Comparison of ENCODE assay signal across 1 cellular context in the genomic region with DNA sequence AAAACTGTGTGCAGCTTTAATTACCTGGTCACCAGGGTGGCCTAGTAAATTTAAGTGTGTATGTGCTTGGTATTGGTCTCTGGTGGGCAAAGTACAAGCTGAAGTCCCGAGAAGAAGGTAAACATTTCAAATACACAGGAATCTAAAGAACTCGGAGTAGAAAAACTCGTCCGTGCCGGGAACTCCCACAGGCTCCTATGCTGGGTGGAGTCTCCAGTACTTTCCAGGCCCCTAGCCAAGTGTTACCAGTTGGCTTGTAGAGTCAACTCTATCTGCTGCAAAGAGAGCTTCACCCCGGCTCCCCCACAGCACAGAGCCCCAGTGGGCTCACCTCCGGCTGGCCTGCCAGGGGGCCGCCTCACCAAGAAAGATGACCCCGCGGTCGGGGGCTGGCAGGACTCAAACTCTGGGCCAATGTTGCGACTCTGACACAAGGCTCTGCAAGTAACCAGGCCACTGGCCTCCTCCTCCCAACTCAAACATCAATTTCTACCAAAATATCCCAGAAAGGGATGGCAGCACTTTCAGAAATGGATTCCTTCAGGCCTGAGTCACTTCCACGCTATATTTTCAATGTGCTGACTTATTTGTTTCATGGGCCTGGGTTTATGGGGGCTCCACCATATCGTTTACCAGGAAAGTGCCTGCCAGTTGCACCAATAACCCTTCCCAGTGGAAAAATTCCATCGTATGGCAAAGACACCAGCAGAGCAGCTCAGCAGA.
TF ChIP-seq lines count a peak whose summit lies in the region.

No MANE protein-coding gene starts in this region.

TF ChIP-seq in GM23338, 12 proteins besides CTCF, POLR2A, EP300 and RAD21 (continued from another document):
- TF ChIP-seq, protein P1, sequence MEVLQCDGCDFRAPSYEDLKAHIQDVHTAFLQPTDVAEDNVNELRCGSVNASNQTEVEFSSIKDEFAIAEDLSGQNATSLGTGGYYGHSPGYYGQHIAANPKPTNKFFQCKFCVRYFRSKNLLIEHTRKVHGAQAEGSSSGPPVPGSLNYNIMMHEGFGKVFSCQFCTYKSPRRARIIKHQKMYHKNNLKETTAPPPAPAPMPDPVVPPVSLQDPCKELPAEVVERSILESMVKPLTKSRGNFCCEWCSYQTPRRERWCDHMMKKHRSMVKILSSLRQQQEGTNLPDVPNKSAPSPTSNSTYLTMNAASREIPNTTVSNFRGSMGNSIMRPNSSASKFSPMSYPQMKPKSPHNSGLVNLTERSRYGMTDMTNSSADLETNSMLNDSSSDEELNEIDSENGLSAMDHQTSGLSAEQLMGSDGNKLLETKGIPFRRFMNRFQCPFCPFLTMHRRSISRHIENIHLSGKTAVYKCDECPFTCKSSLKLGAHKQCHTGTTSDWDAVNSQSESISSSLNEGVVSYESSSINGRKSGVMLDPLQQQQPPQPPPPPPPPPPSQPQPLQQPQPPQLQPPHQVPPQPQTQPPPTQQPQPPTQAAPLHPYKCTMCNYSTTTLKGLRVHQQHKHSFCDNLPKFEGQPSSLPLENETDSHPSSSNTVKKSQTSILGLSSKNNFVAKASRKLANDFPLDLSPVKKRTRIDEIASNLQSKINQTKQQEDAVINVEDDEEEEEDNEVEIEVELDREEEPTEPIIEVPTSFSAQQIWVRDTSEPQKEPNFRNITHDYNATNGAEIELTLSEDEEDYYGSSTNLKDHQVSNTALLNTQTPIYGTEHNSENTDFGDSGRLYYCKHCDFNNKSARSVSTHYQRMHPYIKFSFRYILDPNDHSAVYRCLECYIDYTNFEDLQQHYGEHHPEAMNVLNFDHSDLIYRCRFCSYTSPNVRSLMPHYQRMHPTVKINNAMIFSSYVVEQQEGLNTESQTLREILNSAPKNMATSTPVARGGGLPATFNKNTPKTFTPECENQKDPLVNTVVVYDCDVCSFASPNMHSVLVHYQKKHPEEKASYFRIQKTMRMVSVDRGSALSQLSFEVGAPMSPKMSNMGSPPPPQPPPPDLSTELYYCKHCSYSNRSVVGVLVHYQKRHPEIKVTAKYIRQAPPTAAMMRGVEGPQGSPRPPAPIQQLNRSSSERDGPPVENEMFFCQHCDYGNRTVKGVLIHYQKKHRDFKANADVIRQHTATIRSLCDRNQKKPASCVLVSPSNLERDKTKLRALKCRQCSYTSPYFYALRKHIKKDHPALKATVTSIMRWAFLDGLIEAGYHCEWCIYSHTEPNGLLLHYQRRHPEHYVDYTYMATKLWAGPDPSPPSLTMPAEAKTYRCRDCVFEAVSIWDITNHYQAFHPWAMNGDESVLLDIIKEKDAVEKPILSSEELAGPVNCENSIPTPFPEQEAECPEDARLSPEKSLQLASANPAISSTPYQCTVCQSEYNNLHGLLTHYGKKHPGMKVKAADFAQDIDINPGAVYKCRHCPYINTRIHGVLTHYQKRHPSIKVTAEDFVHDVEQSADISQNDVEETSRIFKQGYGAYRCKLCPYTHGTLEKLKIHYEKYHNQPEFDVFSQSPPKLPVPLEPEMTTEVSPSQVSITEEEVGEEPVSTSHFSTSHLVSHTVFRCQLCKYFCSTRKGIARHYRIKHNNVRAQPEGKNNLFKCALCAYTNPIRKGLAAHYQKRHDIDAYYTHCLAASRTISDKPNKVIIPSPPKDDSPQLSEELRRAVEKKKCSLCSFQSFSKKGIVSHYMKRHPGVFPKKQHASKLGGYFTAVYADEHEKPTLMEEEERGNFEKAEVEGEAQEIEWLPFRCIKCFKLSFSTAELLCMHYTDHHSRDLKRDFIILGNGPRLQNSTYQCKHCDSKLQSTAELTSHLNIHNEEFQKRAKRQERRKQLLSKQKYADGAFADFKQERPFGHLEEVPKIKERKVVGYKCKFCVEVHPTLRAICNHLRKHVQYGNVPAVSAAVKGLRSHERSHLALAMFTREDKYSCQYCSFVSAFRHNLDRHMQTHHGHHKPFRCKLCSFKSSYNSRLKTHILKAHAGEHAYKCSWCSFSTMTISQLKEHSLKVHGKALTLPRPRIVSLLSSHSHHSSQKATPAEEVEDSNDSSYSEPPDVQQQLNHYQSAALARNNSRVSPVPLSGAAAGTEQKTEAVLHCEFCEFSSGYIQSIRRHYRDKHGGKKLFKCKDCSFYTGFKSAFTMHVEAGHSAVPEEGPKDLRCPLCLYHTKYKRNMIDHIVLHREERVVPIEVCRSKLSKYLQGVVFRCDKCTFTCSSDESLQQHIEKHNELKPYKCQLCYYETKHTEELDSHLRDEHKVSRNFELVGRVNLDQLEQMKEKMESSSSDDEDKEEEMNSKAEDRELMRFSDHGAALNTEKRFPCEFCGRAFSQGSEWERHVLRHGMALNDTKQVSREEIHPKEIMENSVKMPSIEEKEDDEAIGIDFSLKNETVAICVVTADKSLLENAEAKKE (CRISPR knock-in tag; IDR thresholded peaks at IDR 0.05): no peak
- TF ChIP-seq NANOG (IDR thresholded peaks at IDR 0.05; ENCODE audit: borderline replicate concordance): no peak
- no peak for TF ChIP-seq EZH2phosphoT487 (IDR thresholded peaks at IDR 0.05; ENCODE audit: unreplicated experiment)
- TF ChIP-seq POLR2AphosphoS5 (IDR thresholded peaks at IDR 0.05; ENCODE audit: low read depth): no peak
- no peak for TF ChIP-seq ZNF331 (CRISPR knock-in tag; IDR thresholded peaks at IDR 0.05; ENCODE audit: low read depth)
- no peak for TF ChIP-seq REST (IDR thresholded peaks at IDR 0.05; ENCODE audit: unreplicated experiment)
- no peak for TF ChIP-seq JUNB (IDR thresholded peaks at IDR 0.05; ENCODE audit: unreplicated experiment)
